Comparison of ENCODE assay signal across 9 cellular contexts in the genomic region with DNA sequence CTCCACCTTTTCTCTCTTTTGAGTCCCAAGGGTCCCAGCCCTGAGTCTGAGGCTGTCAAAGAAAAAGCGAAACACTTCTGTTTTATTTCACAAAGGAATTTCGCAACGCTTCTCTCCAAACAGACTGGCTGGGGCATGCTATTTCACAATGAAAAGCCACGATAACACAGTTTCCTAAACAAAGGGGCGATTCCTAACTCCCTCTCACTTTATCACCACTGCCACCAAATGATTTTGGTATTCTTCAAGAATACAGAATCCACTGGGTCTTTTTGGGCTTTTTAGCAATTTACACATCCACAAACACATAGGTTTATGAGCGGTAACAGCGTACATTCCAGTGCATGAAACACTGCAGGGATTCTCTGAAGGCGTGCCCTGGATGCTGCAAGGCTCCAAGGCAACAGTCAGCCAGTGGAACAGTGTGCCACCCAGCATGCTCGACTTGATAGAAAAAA.
A peak's percentile ranks its signal among the peaks of the same experiment; 100 is the strongest.
DNase-seq lines count a peak whose midpoint lies in the region; ATAC-seq and TF ChIP-seq lines count a peak whose summit lies in the region.
"Had no signal": no experiment of that assay in that cellular context is flagged by ENCODE, and none has a peak within 500 bp of the region (broad histone marks: within the 10 kb centered on the region; RNA-seq: fewer than 3 reads in every experiment).

No MANE protein-coding gene starts in this region.

- H3K9me3 ChIP-seq in mammary epithelial cell (replicated peaks; ENCODE audit: insufficient read depth, low read length) (no peaks in the 10 kb centered on the region), lung (ENCODE audit: control insufficient read depth in 2 of 2, insufficient read depth in 1 of 2, low read length in 1 of 2) (no peaks in the 10 kb centered on the region), upper lobe of right lung (no peaks in the 10 kb centered on the region)
- H3K9me3 ChIP-seq: tibial nerve had no signal

- H3K4me1 ChIP-seq in mammary epithelial cell (ENCODE audit: insufficient read depth, low read length) (peaks cover 13% of the 10 kb centered on the region), lung (ENCODE audit: control insufficient read depth in 2 of 2, insufficient read depth in 2 of 2, low read length in 2 of 2) (peaks cover 3 to 7% of the 10 kb centered on the region in 2 donors), upper lobe of right lung (peaks cover 39% of the 10 kb centered on the region)

- intact Hi-C loops in mammary epithelial cell (cut with micrococcal nuclease) = no loop called here
- intact Hi-C loops in upper lobe of right lung (cut with DNase I) = no loop called here

- dilution Hi-C loops in mammary epithelial cell (cut with HindIII; ENCODE audit: low sequenced_read_pairs) = no loop called here

- H3K79me2 ChIP-seq in mammary epithelial cell (ENCODE audit: insufficient read depth, low read length) = no peaks in the 10 kb centered on the region

- CTCF ChIA-PET in mammary epithelial cell (lab: Charles Lee; ENCODE audit: low non-redundant PET) = no interaction called here

- 3% methylated on average over 9 of the region's 9 CpGs for WGBS in mammary epithelial cell (ENCODE audit: low coverage, missing lambda C conversion rate)
- WGBS in lung, 2 donors = 15 to 26% methylated on average over 9 of the region's 9 CpGs

- H3K4me3 ChIP-seq in mammary epithelial cell (replicated peaks in 1 of 3; ENCODE audit: insufficient read depth in 1 of 3, low read depth in 2 of 3, low read length in 3 of 3) (peak overlapping the region; percentile 5 to 26 (median 18)), lung (no peak overlapping the region), upper lobe of right lung (no peak overlapping the region)

- H3K27me3 ChIP-seq in mammary epithelial cell (ENCODE audit: insufficient read depth, low read length) (no peaks in the 10 kb centered on the region), lung (ENCODE audit: control insufficient read depth, insufficient read depth) (no peaks in the 10 kb centered on the region), upper lobe of right lung (no peaks in the 10 kb centered on the region)
- H3K27me3 ChIP-seq: tibial nerve had no signal

- in situ Hi-C loops in mammary epithelial cell (cut with MboI; ENCODE audit: low sequenced_read_pairs in 2 of 2) = no loop called here

- no TSS peak for BruUV-seq in mammary epithelial cell (replicated peaks; lab: Mats Ljungman, UMichigan)

- no peak overlapping the region for H3K9ac ChIP-seq in mammary epithelial cell (ENCODE audit: insufficient read depth, low read length)

- DNase-seq in LHCN-M2 (ENCODE audit: low read depth) (peak; percentile 44), mammary epithelial cell (peak; percentile 46), lung (ENCODE audit: low spot score) (peak; percentile 61), upper lobe of right lung (no peak)
- DNase-seq in stimulated activated CD4-positive, alpha-beta T cell treated with anti-CD3 and anti-CD28 coated beads, Interleukin-2, amount 100 ng/mL, for 24 hours = no peak

- ATAC-seq in lung (ENCODE audit: insufficient read depth, low FRiP score) = peak; percentile 32
- ATAC-seq in upper lobe of right lung = peak; percentile 77
- no peak for ATAC-seq in HG02588 (IDR thresholded peaks at IDR 0.05; ENCODE audit: unreplicated experiment)
- ATAC-seq in HG02759 (IDR thresholded peaks at IDR 0.05; ENCODE audit: unreplicated experiment) = no peak
- no peak for ATAC-seq in activated CD4-positive, CD25-positive, alpha-beta regulatory T cell treated with anti-CD3 and anti-CD28 coated beads, Interleukin-2, amount 50 U/mL, for 24 hours

- no peaks in the 10 kb centered on the region for H4K20me1 ChIP-seq in mammary epithelial cell (ENCODE audit: insufficient read depth, low read length)

- H3K36me3 ChIP-seq in mammary epithelial cell (ENCODE audit: insufficient read depth, low read length) (no peaks in the 10 kb centered on the region), lung (ENCODE audit: control insufficient read depth in 2 of 2, insufficient read depth in 2 of 2, low read length in 2 of 2) (no peaks in the 10 kb centered on the region), upper lobe of right lung (no peaks in the 10 kb centered on the region)
- H3K36me3 ChIP-seq: tibial nerve had no signal

- H2AFZ ChIP-seq in mammary epithelial cell (ENCODE audit: low read depth, low read length) = peak overlapping the region; percentile 57

- H3K27ac ChIP-seq in mammary epithelial cell (ENCODE audit: insufficient read depth, low read depth, low read length) (no peak overlapping the region), lung (ENCODE audit: low read depth in 1 of 2, low read length in 1 of 2) (peak overlapping the region in 1 of 2 donors; percentile 74), upper lobe of right lung (peak overlapping the region; percentile 48)
- H3K27ac ChIP-seq: tibial nerve had no signal

- H3K4me2 ChIP-seq in mammary epithelial cell (ENCODE audit: insufficient read depth, low read depth, low read length) = peak overlapping the region; percentile 74

- TF ChIP-seq CTCF in mammary epithelial cell (conservative IDR thresholded peaks at IDR 0.05 in 1 of 2, IDR thresholded peaks at IDR 0.05 in 1 of 2; ENCODE audit: extremely low read depth in 1 of 2, insufficient read depth in 1 of 2, low read depth in 1 of 2, low read length in 2 of 2) (no peak), lung (IDR thresholded peaks at IDR 0.05; ENCODE audit: control extremely low read depth, extremely low read depth) (no peak), upper lobe of right lung (IDR thresholded peaks at IDR 0.05) (no peak)

Comparison
In these comparisons a context has a peak if more than half of its experiments do, and no peak if none do; other contexts are left out.
1. DNase-seq: peak in LHCN-M2 (single experiment), mammary epithelial cell (single experiment) and lung (single experiment); none in upper lobe of right lung (single experiment) and stimulated activated CD4-positive, alpha-beta T cell treated with anti-CD3 and anti-CD28 coated beads, Interleukin-2, amount 100 ng/mL, for 24 hours (0 of 2).
2. H3K4me3 ChIP-seq: peak in mammary epithelial cell (3 of 3); none in lung (single experiment) and upper lobe of right lung (single experiment).
3. ATAC-seq: peak in lung (single experiment) and upper lobe of right lung (single experiment); none in HG02588 (single experiment), HG02759 (single experiment) and activated CD4-positive, CD25-positive, alpha-beta regulatory T cell treated with anti-CD3 and anti-CD28 coated beads, Interleukin-2, amount 50 U/mL, for 24 hours (0 of 2).